ENCODE assay signal across 9 cellular contexts in genomic region chr11:1862588-1863351, GRCh38. TPM values are rescaled to one million over a fixed set of nuclear protein-coding genes. Genes with fewer than 3 reads are reported as not detected.
DNase-seq lines count a peak whose midpoint lies in the region; ATAC-seq, FAIRE-seq and TF ChIP-seq lines count a peak whose summit lies in the region.
"Had no signal": no experiment of that assay in that cellular context is flagged by ENCODE, and none has a peak within 500 bp of the region (broad histone marks: within the 10 kb centered on the region; RNA-seq: fewer than 3 reads in every experiment).

No MANE protein-coding gene starts in this region.

- POLR2A ChIA-PET in HepG2 (lab: Yijun Ruan, JAX): no interaction called here

- peaks cover 36% of the 10 kb centered on the region for H3K4me1 Mint-ChIP-seq in activated T-cell treated with anti-CD3 and anti-CD28 coated beads, Interleukin-2, amount 50 U/mL, for 24 hours (ENCODE audit: low read depth)
- H3K4me1 Mint-ChIP-seq in activated T-cell treated with anti-CD3 and anti-CD28 coated beads, Interleukin-2, amount 50 U/mL, for 4 hours (ENCODE audit: low read depth): peaks cover 30% of the 10 kb centered on the region

- no peak for TF ChIP-seq CTCF in HepG2 (CRISPR knock-in tag; IDR thresholded peaks at IDR 0.05)

- H3K27ac ChIP-seq in HepG2 (ENCODE audit: extremely low read length, insufficient read depth, low read length): no peak overlapping the region

- no peaks in the 10 kb centered on the region for H3K9me3 ChIP-seq in HepG2 (ENCODE audit: low read length)

- no peaks in the 10 kb centered on the region for H3K9me3 Mint-ChIP-seq in activated T-cell treated with anti-CD3 and anti-CD28 coated beads, Interleukin-2, amount 50 U/mL, for 24 hours
- H3K9me3 Mint-ChIP-seq in activated T-cell treated with anti-CD3 and anti-CD28 coated beads, Interleukin-2, amount 50 U/mL, for 4 hours: no peaks in the 10 kb centered on the region

- no peak overlapping the region for H3K9ac ChIP-seq in HepG2 (ENCODE audit: insufficient read depth, low read depth, low read length)

- H4K20me1 ChIP-seq in HepG2 (ENCODE audit: insufficient read depth, low read length): no peaks in the 10 kb centered on the region

- peaks cover 15 to 57% of the 10 kb centered on the region in 2 experiments for H3K27me3 ChIP-seq in HepG2 (ENCODE audit: control insufficient read depth in 1 of 2, insufficient read depth in 2 of 2, low read length in 2 of 2)

- no peak for TF ChIP-seq RAD21 in HepG2 (CRISPR knock-in tag; IDR thresholded peaks at IDR 0.05)

- no peak for FAIRE-seq in HepG2 (lab: Jason Lieb, UNC)
- no peak for FAIRE-seq in urothelium cell line (lab: Jason Lieb, UNC)
- FAIRE-seq: A204.1 had no signal

- BruUV-seq in HepG2 (replicated peaks; lab: Mats Ljungman, UMichigan): no TSS peak

- no peaks in the 10 kb centered on the region for H3K79me2 ChIP-seq in HepG2 (ENCODE audit: insufficient read depth, low read length)

- H3K4me2 ChIP-seq in HepG2 (ENCODE audit: low read depth, low read length): no peak overlapping the region

- peaks cover 13% of the 10 kb centered on the region for H3K36me3 Mint-ChIP-seq in activated T-cell treated with anti-CD3 and anti-CD28 coated beads, Interleukin-2, amount 50 U/mL, for 24 hours (ENCODE audit: low read depth)
- H3K36me3 Mint-ChIP-seq in activated T-cell treated with anti-CD3 and anti-CD28 coated beads, Interleukin-2, amount 50 U/mL, for 4 hours (ENCODE audit: insufficient read depth): peaks cover 2% of the 10 kb centered on the region

- no peak for TF ChIP-seq EP300 in HepG2 (IDR thresholded peaks at IDR 0.05; ENCODE audit: low read depth in 2 of 2, low read length in 2 of 2)
- no peak for TF ChIP-seq EP300 in HepG2 (CRISPR knock-in tag; IDR thresholded peaks at IDR 0.05; ENCODE audit: borderline replicate concordance)

- in situ Hi-C loops in HepG2 (cut with HindIII; ENCODE audit: extremely low pct_ligation_motif_present, low pct_unique_long_range_greater_than_20kb): no loop called here

- no peak overlapping the region for H2AFZ ChIP-seq in HepG2 (ENCODE audit: low read length)

- H3K36me3 ChIP-seq in HepG2 (replicated peaks in 1 of 2; ENCODE audit: control insufficient read depth in 1 of 2, insufficient read depth in 2 of 2, low read length in 2 of 2): no peaks in the 10 kb centered on the region

- H3K4me1 ChIP-seq in HepG2 (ENCODE audit: insufficient read depth, low read length): no peaks in the 10 kb centered on the region

- ATAC-seq in activated T-cell treated with anti-CD3 and anti-CD28 coated beads, Interleukin-2, amount 50 U/mL, for 4 hours: no peak
- no peak for ATAC-seq in HepG2

- intact Hi-C loops in HepG2 (cut with micrococcal nuclease; ENCODE audit: unreplicated experiment): no loop called here

- no peak overlapping the region for H3K4me3 ChIP-seq in HepG2 (replicated peaks in 1 of 3; ENCODE audit: insufficient read depth in 1 of 3, low read depth in 2 of 3, low read length in 3 of 3)

- DNase-seq in activated T-cell treated with anti-CD3 and anti-CD28 coated beads, Interleukin-2, amount 50 U/mL, for 24 hours: no peak
- no peak for DNase-seq in activated T-cell treated with anti-CD3 and anti-CD28 coated beads, Interleukin-2, amount 50 U/mL, for 4 hours
- DNase-seq in HepG2 (ENCODE audit: low spot score) (no peak), urothelium cell line (ENCODE audit: low spot score) (peak; percentile 79), medulla oblongata (ENCODE audit: extremely low spot score) (no peak)
- DNase-seq in stimulated activated naive CD4-positive, alpha-beta T cell treated with Interleukin-2 at 50 U/mL for 16 hours (lab: John Stamatoyannopoulos, UW): no peak
- DNase-seq: activated gamma-delta T cell, NCI-H1105 treated with DMSO at 0.1 percent for 48 hours had no signal

- 0% methylated on average over 1 of the region's 14 CpGs for WGBS in HepG2 (ENCODE audit: low lambda C conversion rate)

- no peaks in the 10 kb centered on the region for H3K27me3 Mint-ChIP-seq in activated T-cell treated with anti-CD3 and anti-CD28 coated beads, Interleukin-2, amount 50 U/mL, for 24 hours
- H3K27me3 Mint-ChIP-seq in activated T-cell treated with anti-CD3 and anti-CD28 coated beads, Interleukin-2, amount 50 U/mL, for 4 hours (ENCODE audit: low read depth): no peaks in the 10 kb centered on the region

- peak overlapping the region; percentile 66 for H3K27ac Mint-ChIP-seq in activated T-cell treated with anti-CD3 and anti-CD28 coated beads, Interleukin-2, amount 50 U/mL, for 24 hours

- no peak overlapping the region for H3K4me3 Mint-ChIP-seq in activated T-cell treated with anti-CD3 and anti-CD28 coated beads, Interleukin-2, amount 50 U/mL, for 24 hours
- H3K4me3 Mint-ChIP-seq in activated T-cell treated with anti-CD3 and anti-CD28 coated beads, Interleukin-2, amount 50 U/mL, for 4 hours: no peak overlapping the region

- TF ChIP-seq POLR2A in HepG2 (IDR thresholded peaks at IDR 0.05; ENCODE audit: insufficient read depth in 1 of 2, low read depth in 2 of 2, low read length in 2 of 2): no peak

- CTCF ChIA-PET in HepG2 (lab: Yijun Ruan, JAX; ENCODE audit: low intra/inter-chr PET ratio, low total read pairs): no interaction called here

RNA-seq across cellular contexts. Expression of gene LSP1, which starts 9.9 kb away (rescaled TPM):
- total RNA-seq in activated T-cell treated with anti-CD3 and anti-CD28 coated beads, Interleukin-2, amount 50 U/mL, for 4 hours: 10 to 100 TPM; 34.6 to 71.7 (median 60.6) TPM
- 0.29 and 1.00 TPM in 2 replicates for total RNA-seq in HepG2 (2016; rRNA removed; fragmentation: Illumina TruSeq; extraction: Trizol)
- total RNA-seq in HepG2 (2016; cell fraction: cytosol; rRNA removed; fragmentation: Illumina TruSeq; extraction: Trizol; ENCODE audit: low read depth): 0.35 and 2.3 TPM in 2 replicates
- 0.65 and 1.00 TPM in 2 replicates for total RNA-seq in HepG2 (2016; cell fraction: insoluble cytoplasmic fraction; rRNA removed; fragmentation: Illumina TruSeq; extraction: Trizol)
- 1.00 and 1.5 TPM in 2 replicates for total RNA-seq in HepG2 (2016; cell fraction: membrane; rRNA removed; fragmentation: Illumina TruSeq; extraction: Trizol)
- total RNA-seq in HepG2 (2016; cell fraction: nucleus; rRNA removed; fragmentation: Illumina TruSeq; extraction: Trizol): not detected in 2 replicates
- 0.59 and 1.5 TPM in 2 replicates for polyA plus RNA-seq in HepG2 (2011; rRNA removed)
- 0.87 and 0.93 TPM in 2 replicates for polyA plus RNA-seq in HepG2 (2011; cell fraction: cytosol; rRNA removed)
- polyA plus RNA-seq in HepG2 (2011; cell fraction: nucleus; rRNA removed): 1.4 and 10.9 TPM in 2 replicates
- polyA plus RNA-seq in HepG2 (2012): 0.93 and 1.1 TPM in 2 replicates
- 0.59 and 1.5 TPM in 2 replicates for polyA plus RNA-seq in HepG2 (2016; cell fraction: cytosol; fragmentation: Illumina TruSeq; extraction: Trizol; ENCODE audit: low read depth)
- 0.38 and 0.45 TPM in 2 replicates for polyA plus RNA-seq in HepG2 (2016; cell fraction: insoluble cytoplasmic fraction; fragmentation: Illumina TruSeq; extraction: Trizol; ENCODE audit: low read depth)
- 0.73 and 1.2 TPM in 2 replicates for polyA plus RNA-seq in HepG2 (2016; cell fraction: membrane; fragmentation: Illumina TruSeq; extraction: Trizol; ENCODE audit: low read depth)
- polyA plus RNA-seq in HepG2 (2016; cell fraction: nucleus; fragmentation: Illumina TruSeq; extraction: Trizol; ENCODE audit: insufficient read depth, low read depth): 0.79 and 0.90 TPM in 2 replicates
- 0.28 and 0.60 TPM in 2 replicates for polyA minus RNA-seq in HepG2 (2011; rRNA and poly(A)+ RNA removed; ENCODE audit: low replicate concordance)
- polyA minus RNA-seq in HepG2 (2011; cell fraction: cytosol; rRNA and poly(A)+ RNA removed): 0.59 and 0.70 TPM in 2 replicates
- polyA minus RNA-seq in HepG2 (2011; cell fraction: nucleus; rRNA and poly(A)+ RNA removed): not detected in 2 replicates

RNA-seq across cellular contexts. Expression of gene TNNI2, which starts 24.0 kb away (rescaled TPM):
- total RNA-seq in activated T-cell treated with anti-CD3 and anti-CD28 coated beads, Interleukin-2, amount 50 U/mL, for 4 hours: not detected
- total RNA-seq in HepG2 (2016; rRNA removed; fragmentation: Illumina TruSeq; extraction: Trizol): 7.2 and 8.5 TPM in 2 replicates
- total RNA-seq in HepG2 (2016; cell fraction: cytosol; rRNA removed; fragmentation: Illumina TruSeq; extraction: Trizol; ENCODE audit: low read depth): 4.6 and 5.0 TPM in 2 replicates
- 6.9 and 7.7 TPM in 2 replicates for total RNA-seq in HepG2 (2016; cell fraction: insoluble cytoplasmic fraction; rRNA removed; fragmentation: Illumina TruSeq; extraction: Trizol)
- 5.9 and 6.3 TPM in 2 replicates for total RNA-seq in HepG2 (2016; cell fraction: membrane; rRNA removed; fragmentation: Illumina TruSeq; extraction: Trizol)
- total RNA-seq in HepG2 (2016; cell fraction: nucleus; rRNA removed; fragmentation: Illumina TruSeq; extraction: Trizol): 2.2 and 3.4 TPM in 2 replicates
- polyA plus RNA-seq in HepG2 (2011; rRNA removed): 12.0 and 21.2 TPM in 2 replicates
- polyA plus RNA-seq in HepG2 (2011; cell fraction: cytosol; rRNA removed): 19.5 and 30.5 TPM in 2 replicates
- 47.5 and 50.6 TPM in 2 replicates for polyA plus RNA-seq in HepG2 (2011; cell fraction: nucleus; rRNA removed)
- polyA plus RNA-seq in HepG2 (2012): 52.9 and 67.0 TPM in 2 replicates
- polyA plus RNA-seq in HepG2 (2016; cell fraction: cytosol; fragmentation: Illumina TruSeq; extraction: Trizol; ENCODE audit: low read depth): 7.5 and 8.0 TPM in 2 replicates
- 6.6 and 8.3 TPM in 2 replicates for polyA plus RNA-seq in HepG2 (2016; cell fraction: insoluble cytoplasmic fraction; fragmentation: Illumina TruSeq; extraction: Trizol; ENCODE audit: low read depth)
- 4.0 and 6.2 TPM in 2 replicates for polyA plus RNA-seq in HepG2 (2016; cell fraction: membrane; fragmentation: Illumina TruSeq; extraction: Trizol; ENCODE audit: low read depth)
- polyA plus RNA-seq in HepG2 (2016; cell fraction: nucleus; fragmentation: Illumina TruSeq; extraction: Trizol; ENCODE audit: insufficient read depth, low read depth): 5.3 and 9.8 TPM in 2 replicates
- polyA minus RNA-seq in HepG2 (2011; rRNA and poly(A)+ RNA removed; ENCODE audit: low replicate concordance): 2.8 TPM in 1 of 2 replicates, not detected in the other
- polyA minus RNA-seq in HepG2 (2011; cell fraction: cytosol; rRNA and poly(A)+ RNA removed): 3.9 and 4.6 TPM in 2 replicates
- 2.6 and 3.2 TPM in 2 replicates for polyA minus RNA-seq in HepG2 (2011; cell fraction: nucleus; rRNA and poly(A)+ RNA removed)

RNA-seq across cellular contexts. Expression of gene SYT8, which starts 28.0 kb away (rescaled TPM):
- not detected for total RNA-seq in activated T-cell treated with anti-CD3 and anti-CD28 coated beads, Interleukin-2, amount 50 U/mL, for 4 hours
- total RNA-seq in HepG2 (2016; rRNA removed; fragmentation: Illumina TruSeq; extraction: Trizol): 0.60 TPM in 1 of 2 replicates, not detected in the other
- not detected in 2 replicates for total RNA-seq in HepG2 (2016; cell fraction: cytosol; rRNA removed; fragmentation: Illumina TruSeq; extraction: Trizol; ENCODE audit: low read depth)
- 0.19 TPM in 1 of 2 replicates, not detected in the other for total RNA-seq in HepG2 (2016; cell fraction: insoluble cytoplasmic fraction; rRNA removed; fragmentation: Illumina TruSeq; extraction: Trizol)
- 0.12 and 0.24 TPM in 2 replicates for total RNA-seq in HepG2 (2016; cell fraction: membrane; rRNA removed; fragmentation: Illumina TruSeq; extraction: Trizol)
- total RNA-seq in HepG2 (2016; cell fraction: nucleus; rRNA removed; fragmentation: Illumina TruSeq; extraction: Trizol): 0.38 and 1.4 TPM in 2 replicates
- polyA plus RNA-seq in HepG2 (2011; rRNA removed): 2.1 and 2.3 TPM in 2 replicates
- polyA plus RNA-seq in HepG2 (2011; cell fraction: cytosol; rRNA removed): 0.23 and 0.67 TPM in 2 replicates
- polyA plus RNA-seq in HepG2 (2011; cell fraction: nucleus; rRNA removed): 64.9 and 87.5 TPM in 2 replicates
- polyA plus RNA-seq in HepG2 (2012): 0.56 and 1.3 TPM in 2 replicates
- not detected in 2 replicates for polyA plus RNA-seq in HepG2 (2016; cell fraction: cytosol; fragmentation: Illumina TruSeq; extraction: Trizol; ENCODE audit: low read depth)
- not detected in 2 replicates for polyA plus RNA-seq in HepG2 (2016; cell fraction: insoluble cytoplasmic fraction; fragmentation: Illumina TruSeq; extraction: Trizol; ENCODE audit: low read depth)
- not detected in 2 replicates for polyA plus RNA-seq in HepG2 (2016; cell fraction: membrane; fragmentation: Illumina TruSeq; extraction: Trizol; ENCODE audit: low read depth)
- polyA plus RNA-seq in HepG2 (2016; cell fraction: nucleus; fragmentation: Illumina TruSeq; extraction: Trizol; ENCODE audit: insufficient read depth, low read depth): 1.7 and 2.2 TPM in 2 replicates
- polyA minus RNA-seq in HepG2 (2011; rRNA and poly(A)+ RNA removed; ENCODE audit: low replicate concordance): 0.28 TPM in 1 of 2 replicates, not detected in the other
- 0.62 TPM in 1 of 2 replicates, not detected in the other for polyA minus RNA-seq in HepG2 (2011; cell fraction: cytosol; rRNA and poly(A)+ RNA removed)
- polyA minus RNA-seq in HepG2 (2011; cell fraction: nucleus; rRNA and poly(A)+ RNA removed): 2.9 and 3.7 TPM in 2 replicates

RNA-seq across cellular contexts. Expression of gene PRR33, which starts 28.9 kb away (rescaled TPM):
- total RNA-seq in activated T-cell treated with anti-CD3 and anti-CD28 coated beads, Interleukin-2, amount 50 U/mL, for 4 hours: under 1 TPM in 2 of 3 donors, not detected in 1; 0.08 to 0.20 TPM
- total RNA-seq in HepG2 (2016; rRNA removed; fragmentation: Illumina TruSeq; extraction: Trizol): not detected in 2 replicates
- not detected in 2 replicates for total RNA-seq in HepG2 (2016; cell fraction: cytosol; rRNA removed; fragmentation: Illumina TruSeq; extraction: Trizol; ENCODE audit: low read depth)
- not detected in 2 replicates for total RNA-seq in HepG2 (2016; cell fraction: insoluble cytoplasmic fraction; rRNA removed; fragmentation: Illumina TruSeq; extraction: Trizol)
- not detected in 2 replicates for total RNA-seq in HepG2 (2016; cell fraction: membrane; rRNA removed; fragmentation: Illumina TruSeq; extraction: Trizol)
- not detected in 2 replicates for total RNA-seq in HepG2 (2016; cell fraction: nucleus; rRNA removed; fragmentation: Illumina TruSeq; extraction: Trizol)
- not detected in 2 replicates for polyA plus RNA-seq in HepG2 (2011; rRNA removed)
- polyA plus RNA-seq in HepG2 (2011; cell fraction: cytosol; rRNA removed): not detected in 2 replicates
- polyA plus RNA-seq in HepG2 (2011; cell fraction: nucleus; rRNA removed): not detected in 2 replicates
- 0.05 TPM in 1 of 2 replicates, not detected in the other for polyA plus RNA-seq in HepG2 (2012)
- not detected in 2 replicates for polyA plus RNA-seq in HepG2 (2016; cell fraction: cytosol; fragmentation: Illumina TruSeq; extraction: Trizol; ENCODE audit: low read depth)
- polyA plus RNA-seq in HepG2 (2016; cell fraction: insoluble cytoplasmic fraction; fragmentation: Illumina TruSeq; extraction: Trizol; ENCODE audit: low read depth): not detected in 2 replicates
- not detected in 2 replicates for polyA plus RNA-seq in HepG2 (2016; cell fraction: membrane; fragmentation: Illumina TruSeq; extraction: Trizol; ENCODE audit: low read depth)
- polyA plus RNA-seq in HepG2 (2016; cell fraction: nucleus; fragmentation: Illumina TruSeq; extraction: Trizol; ENCODE audit: insufficient read depth, low read depth): not detected in 2 replicates
- not detected in 2 replicates for polyA minus RNA-seq in HepG2 (2011; rRNA and poly(A)+ RNA removed; ENCODE audit: low replicate concordance)
- polyA minus RNA-seq in HepG2 (2011; cell fraction: cytosol; rRNA and poly(A)+ RNA removed): not detected in 2 replicates
- polyA minus RNA-seq in HepG2 (2011; cell fraction: nucleus; rRNA and poly(A)+ RNA removed): not detected in 2 replicates

RNA-seq across cellular contexts. Expression of gene TNNT3, which starts 56.7 kb away (rescaled TPM):
- total RNA-seq in activated T-cell treated with anti-CD3 and anti-CD28 coated beads, Interleukin-2, amount 50 U/mL, for 4 hours: not detected
- not detected in 2 replicates for total RNA-seq in HepG2 (2016; rRNA removed; fragmentation: Illumina TruSeq; extraction: Trizol)
- total RNA-seq in HepG2 (2016; cell fraction: cytosol; rRNA removed; fragmentation: Illumina TruSeq; extraction: Trizol; ENCODE audit: low read depth): not detected in 2 replicates
- not detected in 2 replicates for total RNA-seq in HepG2 (2016; cell fraction: insoluble cytoplasmic fraction; rRNA removed; fragmentation: Illumina TruSeq; extraction: Trizol)
- not detected in 2 replicates for total RNA-seq in HepG2 (2016; cell fraction: membrane; rRNA removed; fragmentation: Illumina TruSeq; extraction: Trizol)
- not detected in 2 replicates for total RNA-seq in HepG2 (2016; cell fraction: nucleus; rRNA removed; fragmentation: Illumina TruSeq; extraction: Trizol)
- polyA plus RNA-seq in HepG2 (2011; rRNA removed): not detected in 2 replicates
- not detected in 2 replicates for polyA plus RNA-seq in HepG2 (2011; cell fraction: cytosol; rRNA removed)
- not detected in 2 replicates for polyA plus RNA-seq in HepG2 (2011; cell fraction: nucleus; rRNA removed)
- polyA plus RNA-seq in HepG2 (2012): not detected in 2 replicates
- polyA plus RNA-seq in HepG2 (2016; cell fraction: cytosol; fragmentation: Illumina TruSeq; extraction: Trizol; ENCODE audit: low read depth): not detected in 2 replicates
- polyA plus RNA-seq in HepG2 (2016; cell fraction: insoluble cytoplasmic fraction; fragmentation: Illumina TruSeq; extraction: Trizol; ENCODE audit: low read depth): not detected in 2 replicates
- not detected in 2 replicates for polyA plus RNA-seq in HepG2 (2016; cell fraction: membrane; fragmentation: Illumina TruSeq; extraction: Trizol; ENCODE audit: low read depth)
- not detected in 2 replicates for polyA plus RNA-seq in HepG2 (2016; cell fraction: nucleus; fragmentation: Illumina TruSeq; extraction: Trizol; ENCODE audit: insufficient read depth, low read depth)
- not detected in 2 replicates for polyA minus RNA-seq in HepG2 (2011; rRNA and poly(A)+ RNA removed; ENCODE audit: low replicate concordance)
- polyA minus RNA-seq in HepG2 (2011; cell fraction: cytosol; rRNA and poly(A)+ RNA removed): not detected in 2 replicates
- not detected in 2 replicates for polyA minus RNA-seq in HepG2 (2011; cell fraction: nucleus; rRNA and poly(A)+ RNA removed)

Comparison
In these comparisons a context has a peak if more than half of its experiments do, and no peak if none do; other contexts are left out.
1. RNA of gene LSP1, which starts 9.9 kb away (total RNA-seq): 34.6 to 71.7 TPM in activated T-cell treated with anti-CD3 and anti-CD28 coated beads, Interleukin-2, amount 50 U/mL, for 4 hours; 0.29 to 2.3 TPM in HepG2; every median in the first group is over 10 times any median in the second.